Comparison of ENCODE assay signal across 8 cellular contexts in the genomic region with DNA sequence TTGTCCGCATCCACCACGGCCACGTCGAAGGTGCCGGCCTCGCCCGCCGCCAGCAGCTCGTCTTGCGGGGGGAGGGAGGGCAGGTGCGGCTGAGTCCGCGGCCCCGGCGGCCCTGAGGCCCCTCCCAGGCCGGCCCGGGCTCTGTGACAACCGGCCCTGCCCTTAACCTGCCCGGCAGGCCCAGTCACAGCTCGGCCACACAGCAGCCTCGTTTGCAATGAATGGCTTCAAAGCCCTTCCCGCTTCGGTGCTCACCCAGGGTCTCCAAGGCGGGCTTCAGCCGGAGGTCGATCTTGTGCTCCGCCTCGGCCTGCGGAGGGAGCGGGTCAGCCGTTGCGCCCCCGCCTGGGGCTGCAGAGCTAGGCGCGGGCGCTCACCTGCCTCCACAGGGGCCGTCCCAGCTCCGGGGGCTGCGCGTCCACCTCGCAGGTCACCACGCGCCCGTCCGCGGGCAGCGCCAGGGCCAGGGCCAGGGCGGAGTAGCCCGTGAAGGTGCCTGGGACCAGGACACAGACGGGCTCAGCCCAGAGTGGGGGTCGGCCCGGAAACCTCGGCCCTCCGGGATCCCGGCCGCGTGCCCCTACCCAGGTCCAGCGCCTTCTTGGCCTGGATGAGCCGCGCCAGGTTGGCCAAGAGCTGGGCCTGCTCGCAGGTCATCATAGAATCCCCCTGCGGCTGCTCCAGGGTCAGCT. TPM values are rescaled to one million over a fixed set of nuclear protein-coding genes. Genes with fewer than 3 reads are reported as not detected.
A peak's percentile ranks its signal among the peaks of the same experiment; 100 is the strongest.
DNase-seq lines count a peak whose midpoint lies in the region; ATAC-seq and TF ChIP-seq lines count a peak whose summit lies in the region.

No MANE protein-coding gene starts in this region.

- DNase-seq in NCI-H1417 (lab: John Stamatoyannopoulos, UW) (peak in 2 of 3 experiments; percentile 36 to 59), NCI-H1417 treated with DMSO at 0.1 percent for 48 hours (lab: John Stamatoyannopoulos, UW) (no peak), SK-N-SH (peak; percentile 59), ecto neural progenitor cell (ENCODE audit: low spot score) (peak; percentile 83), upper lobe of right lung (no peak)

- POLR2A ChIA-PET in SK-N-SH (lab: Yijun Ruan, JAX): interaction anchor here (1.9 kb wide), 1 partner anchor 24 kb away, joined by 6 read pairs; the partner anchor contains the start of gene VDAC2

- H3K4me1 ChIP-seq in SK-N-SH (ENCODE audit: control insufficient read depth in 1 of 2, insufficient read depth in 2 of 2, low read depth in 1 of 2, low read length in 1 of 2): peaks cover 3 to 37% of the 10 kb centered on the region in 2 experiments; a peak in 2 of 4 replicates
- peaks cover 21% of the 10 kb centered on the region for H3K4me1 ChIP-seq in mononuclear cell (ENCODE audit: insufficient read depth, low read length)
- peaks cover 16% of the 10 kb centered on the region for H3K4me1 ChIP-seq in upper lobe of right lung

- H3K27ac ChIP-seq in SK-N-SH (ENCODE audit: low read depth in 2 of 2, low read length in 1 of 2): peak overlapping the region; percentile 30 to 73; a peak in 3 of 4 replicates
- peak overlapping the region; percentile 87 for H3K27ac ChIP-seq in upper lobe of right lung

- peak overlapping the region; percentile 86 for H2AFZ ChIP-seq in SK-N-SH (ENCODE audit: low read depth)

- H3K36me3 ChIP-seq in SK-N-SH (replicated peaks in 1 of 2; ENCODE audit: control insufficient read depth in 1 of 2, insufficient read depth in 2 of 2, low read length in 1 of 2): peaks cover 23 to 27% of the 10 kb centered on the region in 2 experiments
- H3K36me3 ChIP-seq in upper lobe of right lung: peaks cover 23% of the 10 kb centered on the region

- TF ChIP-seq RAD21 in SK-N-SH (IDR thresholded peaks at IDR 0.05; ENCODE audit: low read length): no peak

- no peak for TF ChIP-seq EP300 in SK-N-SH (IDR thresholded peaks at IDR 0.05; ENCODE audit: borderline replicate concordance in 1 of 2, low read depth in 1 of 2, low read length in 1 of 2)

- intact Hi-C loops in upper lobe of right lung (cut with DNase I): loop anchor here (10.0 kb wide), 1 partner anchor 120 kb away; the partner anchor contains the start of gene SAMD8

- peak overlapping the region; percentile 57 for H3K9ac ChIP-seq in SK-N-SH

- peaks cover 37% of the 10 kb centered on the region for H3F3A ChIP-seq in SK-N-SH (replicated peaks; ENCODE audit: insufficient read depth)

- H3K9me2 ChIP-seq in SK-N-SH: no peaks in the 10 kb centered on the region

- ATAC-seq in HG02884 (IDR thresholded peaks at IDR 0.05; ENCODE audit: unreplicated experiment): peak; percentile 4
- peak; percentile 23 for ATAC-seq in upper lobe of right lung
- no peak for ATAC-seq in HG03565 (IDR thresholded peaks at IDR 0.05; ENCODE audit: unreplicated experiment)

- CTCF ChIA-PET in SK-N-SH (lab: Yijun Ruan, JAX): interaction anchor here (0.9 to 5.5 kb wide), 21 partner anchors 10 to 1856 kb away, joined by 3 to 40 read pairs (median 5); partner anchors contain the start of genes SAMD8, VDAC2 and ZNF503

- no peaks in the 10 kb centered on the region for H3K27me3 ChIP-seq in SK-N-SH (ENCODE audit: insufficient read depth)
- H3K27me3 ChIP-seq in mononuclear cell (ENCODE audit: insufficient read depth, low read length): no peaks in the 10 kb centered on the region
- no peaks in the 10 kb centered on the region for H3K27me3 ChIP-seq in upper lobe of right lung

- peaks cover 6% of the 10 kb centered on the region for H4K20me1 ChIP-seq in SK-N-SH (ENCODE audit: insufficient read depth)

- H3K9me3 ChIP-seq in SK-N-SH (no peaks in the 10 kb centered on the region), mononuclear cell (ENCODE audit: low read depth, low read length) (no peaks in the 10 kb centered on the region), upper lobe of right lung (no peaks in the 10 kb centered on the region)

- peaks cover 8% of the 10 kb centered on the region; the same call in 1 of the 2 replicates for H3K79me2 ChIP-seq in SK-N-SH (ENCODE audit: insufficient read depth)

- H3K4me3 ChIP-seq in SK-N-SH (ENCODE audit: low read depth in 2 of 2, low read length in 1 of 2) (peak overlapping the region; percentile 61 to 72), mononuclear cell (ENCODE audit: low read length) (peak overlapping the region; percentile 59), upper lobe of right lung (peak overlapping the region; percentile 94)

- TF ChIP-seq CTCF in SK-N-SH (IDR thresholded peaks at IDR 0.05) (no peak; the same call in 1 of the 2 replicates), upper lobe of right lung (IDR thresholded peaks at IDR 0.05) (no peak)

- peak overlapping the region; percentile 96 for H3K4me2 ChIP-seq in SK-N-SH

- no CpG with 5 or more reads among the region's 62 CpGs for WGBS in SK-N-SH (ENCODE audit: low lambda C conversion rate)

TF ChIP-seq in SK-N-SH, 30 proteins besides CTCF, POLR2A, EP300 and RAD21 (continues in another document):
- TF ChIP-seq SMC3 (IDR thresholded peaks at IDR 0.05; ENCODE audit: low read depth, low read length): no peak
- TF ChIP-seq RFX5 (IDR thresholded peaks at IDR 0.05; ENCODE audit: low read length): no peak
- TF ChIP-seq NFIC (IDR thresholded peaks at IDR 0.05; ENCODE audit: borderline replicate concordance): no peak
- no peak for TF ChIP-seq TAF1 (IDR thresholded peaks at IDR 0.05; ENCODE audit: borderline replicate concordance, low read depth, low read length)
- TF ChIP-seq RXRA (IDR thresholded peaks at IDR 0.05; ENCODE audit: borderline replicate concordance, low read depth): no peak
- TF ChIP-seq GABPA (IDR thresholded peaks at IDR 0.05; ENCODE audit: low read depth): no peak
- no peak for TF ChIP-seq IRF3 (IDR thresholded peaks at IDR 0.05; ENCODE audit: low read depth, low read length)
- no peak for TF ChIP-seq TCF12 (IDR thresholded peaks at IDR 0.05)
- TF ChIP-seq MEF2A (IDR thresholded peaks at IDR 0.05; ENCODE audit: borderline replicate concordance, low read depth): no peak
- no peak for TF ChIP-seq POLR2AphosphoS5 (IDR thresholded peaks at IDR 0.05; ENCODE audit: low read depth, low read length)
- no peak for TF ChIP-seq FOXJ3 (CRISPR knock-in tag; IDR thresholded peaks at IDR 0.05)
- TF ChIP-seq TEAD4 (IDR thresholded peaks at IDR 0.05; ENCODE audit: borderline replicate concordance, insufficient read depth): no peak
- no peak for TF ChIP-seq NRF1 (IDR thresholded peaks at IDR 0.05; ENCODE audit: low read depth, low read length)
- TF ChIP-seq, protein P1, sequence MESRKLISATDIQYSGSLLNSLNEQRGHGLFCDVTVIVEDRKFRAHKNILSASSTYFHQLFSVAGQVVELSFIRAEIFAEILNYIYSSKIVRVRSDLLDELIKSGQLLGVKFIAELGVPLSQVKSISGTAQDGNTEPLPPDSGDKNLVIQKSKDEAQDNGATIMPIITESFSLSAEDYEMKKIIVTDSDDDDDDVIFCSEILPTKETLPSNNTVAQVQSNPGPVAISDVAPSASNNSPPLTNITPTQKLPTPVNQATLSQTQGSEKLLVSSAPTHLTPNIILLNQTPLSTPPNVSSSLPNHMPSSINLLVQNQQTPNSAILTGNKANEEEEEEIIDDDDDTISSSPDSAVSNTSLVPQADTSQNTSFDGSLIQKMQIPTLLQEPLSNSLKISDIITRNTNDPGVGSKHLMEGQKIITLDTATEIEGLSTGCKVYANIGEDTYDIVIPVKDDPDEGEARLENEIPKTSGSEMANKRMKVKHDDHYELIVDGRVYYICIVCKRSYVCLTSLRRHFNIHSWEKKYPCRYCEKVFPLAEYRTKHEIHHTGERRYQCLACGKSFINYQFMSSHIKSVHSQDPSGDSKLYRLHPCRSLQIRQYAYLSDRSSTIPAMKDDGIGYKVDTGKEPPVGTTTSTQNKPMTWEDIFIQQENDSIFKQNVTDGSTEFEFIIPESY (IDR thresholded peaks at IDR 0.05; ENCODE audit: borderline replicate concordance, low read depth): no peak
- no peak for TF ChIP-seq FOSL2 (IDR thresholded peaks at IDR 0.05; ENCODE audit: borderline replicate concordance, low read depth)

RNA-seq across cellular contexts. Expression of gene COMTD1, which starts 0.9 kb away (rescaled TPM):
- polyA plus RNA-seq in SK-N-SH (2012; rRNA removed): 7.6 and 8.0 TPM in 2 replicates
- 2.3 and 5.3 TPM in 2 replicates for polyA plus RNA-seq in SK-N-SH (2012; cell fraction: cytosol; rRNA removed)
- polyA plus RNA-seq in SK-N-SH (2012; cell fraction: nucleus; rRNA removed): 29.6 and 54.1 TPM in 2 replicates
- total RNA-seq in mononuclear cell (6.5 TPM), upper lobe of right lung (21.8 TPM)

RNA-seq across cellular contexts. Expression of gene VDAC2, which starts 24.2 kb away (rescaled TPM):
- 98.3 and 101 TPM in 2 replicates for polyA plus RNA-seq in SK-N-SH (2012; rRNA removed)
- polyA plus RNA-seq in SK-N-SH (2012; cell fraction: cytosol; rRNA removed): 139 and 170 TPM in 2 replicates
- polyA plus RNA-seq in SK-N-SH (2012; cell fraction: nucleus; rRNA removed): 38.3 and 75.9 TPM in 2 replicates
- total RNA-seq in mononuclear cell (110 TPM), upper lobe of right lung (119 TPM)

Comparison
In these comparisons a context has a peak if more than half of its experiments do, and no peak if none do; other contexts are left out.
1. DNase-seq: peak in NCI-H1417 (2 of 3), SK-N-SH (single experiment) and ecto neural progenitor cell (single experiment); none in NCI-H1417 treated with DMSO at 0.1 percent for 48 hours (single experiment) and upper lobe of right lung (single experiment).
2. Peak in every context shown above with its lines, with median percentiles within 50 percentile points of each other: H3K4me3 ChIP-seq.